ENCODE assay signal across 24 cellular contexts in the genomic region with DNA sequence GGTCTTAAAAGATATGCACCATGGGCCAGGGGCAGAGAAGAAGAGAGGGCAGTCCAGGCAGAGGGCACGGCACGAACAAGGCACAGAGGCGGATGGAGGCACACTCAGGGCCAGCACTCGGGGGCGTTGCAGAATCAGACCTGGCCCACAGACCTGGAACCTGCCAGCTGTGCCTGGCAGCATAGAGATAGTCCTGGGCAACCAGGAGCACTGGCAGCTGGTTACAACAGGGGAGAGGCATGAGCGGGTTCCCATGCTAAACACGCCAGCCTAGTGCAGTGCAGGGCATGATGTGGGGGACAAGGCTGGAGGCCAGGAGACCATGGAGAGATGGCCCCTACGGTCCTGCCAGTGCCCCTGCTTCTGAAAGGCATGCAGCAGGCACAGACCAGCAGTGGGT. TPM values are rescaled to one million over a fixed set of nuclear protein-coding genes. Genes with fewer than 3 reads are reported as not detected.
A peak's percentile ranks its signal among the peaks of the same experiment; 100 is the strongest.
DNase-seq lines count a peak whose midpoint lies in the region; ATAC-seq, FAIRE-seq and TF ChIP-seq lines count a peak whose summit lies in the region.
"Had no signal": no experiment of that assay in that cellular context is flagged by ENCODE, and none has a peak within 500 bp of the region (broad histone marks: within the 10 kb centered on the region; RNA-seq: fewer than 3 reads in every experiment).

No MANE protein-coding gene starts in this region.

- H3K4me1 Mint-ChIP-seq in CD4-positive, alpha-beta memory T cell = peaks cover 0 to 4% (median under 1%) of the 10 kb centered on the region in 4 donors
- H3K4me1 Mint-ChIP-seq: CD4-positive, CD25-positive, alpha-beta regulatory T cell had no signal

- CTCF ChIA-PET in HEK293T (lab: Yijun Ruan, JAX) = no interaction called here
- CTCF ChIA-PET in CD4-positive, alpha-beta memory T cell (lab: Charles Lee; ENCODE audit: partially characterized antibody) = no interaction called here

- POLR2A ChIA-PET in HEK293T (lab: Yijun Ruan, JAX) = no interaction called here
- POLR2A ChIA-PET in CD4-positive, alpha-beta memory T cell (lab: Charles Lee; ENCODE audit: partially characterized antibody) = no interaction called here

- no peak overlapping the region for H3K27ac Mint-ChIP-seq in CD4-positive, alpha-beta memory T cell
- H3K27ac Mint-ChIP-seq: CD4-positive, CD25-positive, alpha-beta regulatory T cell had no signal

- no peaks in the 10 kb centered on the region for H3K9me3 ChIP-seq in osteoblast (ENCODE audit: low read depth, low read length)
- H3K9me3 ChIP-seq in CD4-positive, alpha-beta memory T cell (ENCODE audit: control insufficient read depth in 1 of 2, low read length in 2 of 2) = no peaks in the 10 kb centered on the region
- H3K9me3 ChIP-seq: BE2C, Caco-2 had no signal

- intact Hi-C loops in CD4-positive, alpha-beta memory T cell (cut with micrococcal nuclease) = no loop called here

- FAIRE-seq in bronchial epithelial cell (lab: Jason Lieb, UNC) = peak; percentile 7
- FAIRE-seq: A204.1, GM19239 had no signal

- H3K9me3 Mint-ChIP-seq in CD4-positive, alpha-beta memory T cell = peaks cover 0 to 14% (median 6%) of the 10 kb centered on the region in 8 donors

- peak; percentile 82 for DNase-seq in DMS 273 (lab: John Stamatoyannopoulos, UW; ENCODE audit: unreplicated experiment)
- peak; percentile 55 for DNase-seq in NCI-H1694 treated with DMSO at 0.1 percent for 48 hours (lab: John Stamatoyannopoulos, UW)
- DNase-seq in bronchial epithelial cell (ENCODE audit: low read depth) = no peak
- DNase-seq in osteoblast (ENCODE audit: insufficient read length, low spot score, missing footprints) = peak; percentile 75
- no peak for DNase-seq in HEK293T (ENCODE audit: extremely low spot score)
- no peak for DNase-seq in CD4-positive, alpha-beta memory T cell
- no peak for DNase-seq in HK-2 (ENCODE audit: unreplicated experiment)
- DNase-seq: BE2C; CD4-positive, CD25-positive, alpha-beta regulatory T cell; GF-D8; GOT3; NCI-H1417; NCI-H2029; NCI-H748 treated with DMSO at 0.1 percent for 48 hours; OCI-M1; SHP77 had no signal

- TF ChIP-seq CTCF in bronchial epithelial cell (IDR thresholded peaks at IDR 0.05; ENCODE audit: insufficient read depth, low read length, severe bottlenecking) (no peak), osteoblast (IDR thresholded peaks at IDR 0.05; ENCODE audit: extremely low read depth, low read depth, low read length) (no peak)

- H3K4me2 ChIP-seq in osteoblast (ENCODE audit: insufficient read depth, low read length) = no peak overlapping the region
- H3K4me2 ChIP-seq: KMS-11 had no signal

- H3K36me3 ChIP-seq in bronchial epithelial cell (ENCODE audit: control insufficient read depth, insufficient read depth, low read length) = no peaks in the 10 kb centered on the region
- no peaks in the 10 kb centered on the region for H3K36me3 ChIP-seq in osteoblast (ENCODE audit: insufficient read depth, low read length)
- no peaks in the 10 kb centered on the region for H3K36me3 ChIP-seq in CD4-positive, alpha-beta memory T cell (ENCODE audit: insufficient read depth, low read length)
- H3K36me3 ChIP-seq: BE2C had no signal

- no peak overlapping the region for H3K4me3 Mint-ChIP-seq in CD4-positive, alpha-beta memory T cell

- no peak for ATAC-seq in GM18861 (IDR thresholded peaks at IDR 0.05; ENCODE audit: unreplicated experiment)

- H2AFZ ChIP-seq in osteoblast (ENCODE audit: low read length) = no peak overlapping the region

- no peaks in the 10 kb centered on the region for H3K4me1 ChIP-seq in osteoblast (ENCODE audit: insufficient read depth, low read length)
- no peaks in the 10 kb centered on the region for H3K4me1 ChIP-seq in CD4-positive, alpha-beta memory T cell (ENCODE audit: insufficient read depth, low read length)

- H3K27me3 Mint-ChIP-seq in CD4-positive, alpha-beta memory T cell = peaks cover 25 to 43% of the 10 kb centered on the region in 2 donors

- no peaks in the 10 kb centered on the region for H3K27me3 ChIP-seq in bronchial epithelial cell (ENCODE audit: control insufficient read depth, insufficient read depth, low read length)
- H3K27me3 ChIP-seq in osteoblast (ENCODE audit: insufficient read depth, low read length) = peaks cover 9% of the 10 kb centered on the region
- H3K27me3 ChIP-seq in CD4-positive, alpha-beta memory T cell (ENCODE audit: insufficient read depth, low read length) = peaks cover 3% of the 10 kb centered on the region
- H3K27me3 ChIP-seq: BE2C had no signal

- H3K36me3 Mint-ChIP-seq in CD4-positive, alpha-beta memory T cell = peaks cover 0 to 3% of the 10 kb centered on the region in 2 donors
- H3K36me3 Mint-ChIP-seq: CD4-positive, CD25-positive, alpha-beta regulatory T cell had no signal

- H3K79me2 ChIP-seq in osteoblast (ENCODE audit: insufficient read depth, low read length) = no peaks in the 10 kb centered on the region

- H3K4me3 ChIP-seq in bronchial epithelial cell (ENCODE audit: low read depth, low read length) (no peak overlapping the region), osteoblast (ENCODE audit: insufficient read depth, low read length) (no peak overlapping the region)
- no peak overlapping the region for H3K4me3 ChIP-seq in CD4-positive, alpha-beta memory T cell (ENCODE audit: low read length in 2 of 2)
- H3K4me3 ChIP-seq: SK-N-MC had no signal

- H4K20me1 ChIP-seq in osteoblast (ENCODE audit: insufficient read depth, low read length) = no peaks in the 10 kb centered on the region

- no peak overlapping the region for H3K27ac ChIP-seq in osteoblast (ENCODE audit: low read depth, low read length)
- H3K27ac ChIP-seq in CD4-positive, alpha-beta memory T cell (ENCODE audit: low read depth, low read length) = no peak overlapping the region
- H3K27ac ChIP-seq: KMS-11, SK-N-MC had no signal

TF ChIP-seq in HEK293T, 16 proteins besides CTCF, POLR2A, EP300 and RAD21:
- no peak for TF ChIP-seq FOXA1 (IDR thresholded peaks at IDR 0.05)
- TF ChIP-seq, protein P1, sequence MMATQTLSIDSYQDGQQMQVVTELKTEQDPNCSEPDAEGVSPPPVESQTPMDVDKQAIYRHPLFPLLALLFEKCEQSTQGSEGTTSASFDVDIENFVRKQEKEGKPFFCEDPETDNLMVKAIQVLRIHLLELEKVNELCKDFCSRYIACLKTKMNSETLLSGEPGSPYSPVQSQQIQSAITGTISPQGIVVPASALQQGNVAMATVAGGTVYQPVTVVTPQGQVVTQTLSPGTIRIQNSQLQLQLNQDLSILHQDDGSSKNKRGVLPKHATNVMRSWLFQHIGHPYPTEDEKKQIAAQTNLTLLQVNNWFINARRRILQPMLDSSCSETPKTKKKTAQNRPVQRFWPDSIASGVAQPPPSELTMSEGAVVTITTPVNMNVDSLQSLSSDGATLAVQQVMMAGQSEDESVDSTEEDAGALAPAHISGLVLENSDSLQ (IDR thresholded peaks at IDR 0.05) = no peak

RNA-seq across cellular contexts. Expression of a gene that starts 56.9 kb away (rescaled TPM):
- 0.26 TPM in 1 of 2 replicates, not detected in the other for total RNA-seq in bronchial epithelial cell
- not detected in 2 replicates for total RNA-seq in osteoblast
- total RNA-seq in CD4-positive, alpha-beta memory T cell = not detected
- under 1 TPM in 1 of 2 donors, not detected in 1; 0.15 TPM for polyA plus RNA-seq in CD4-positive, alpha-beta memory T cell
- total RNA-seq: CD4-positive, CD25-positive, alpha-beta regulatory T cell; HT-29; RPMI7951 had no signal

Comparison
In these comparisons a context has a peak if more than half of its experiments do, and no peak if none do; other contexts are left out.
1. DNase-seq: peak in DMS 273 (single experiment), NCI-H1694 treated with DMSO at 0.1 percent for 48 hours (single experiment) and osteoblast (single experiment); none in bronchial epithelial cell (single experiment), HEK293T (single experiment), CD4-positive, alpha-beta memory T cell (0 of 5) and HK-2 (single experiment).